Comparison of ENCODE assay signal across 8 cellular contexts in the genomic region with DNA sequence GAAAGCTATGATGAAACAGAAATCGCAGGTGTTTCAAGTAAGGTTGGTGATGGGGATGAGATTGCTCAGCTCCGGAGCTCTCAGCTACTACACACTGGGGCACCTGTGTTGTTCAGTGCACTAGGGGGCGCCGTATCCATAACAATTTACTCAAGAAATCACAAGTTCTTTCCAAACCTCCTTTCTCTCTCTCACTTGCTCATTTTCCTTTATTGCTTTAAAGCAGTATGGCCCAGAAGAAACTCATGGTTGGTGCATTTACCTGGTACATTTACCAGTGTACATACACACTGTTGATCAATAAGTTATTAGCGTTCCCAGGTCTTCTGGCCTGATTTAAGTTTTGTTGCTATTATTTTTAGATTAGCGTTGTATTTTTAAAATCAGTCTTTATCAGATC.
A peak's percentile ranks its signal among the peaks of the same experiment; 100 is the strongest.
DNase-seq lines count a peak whose midpoint lies in the region; ATAC-seq and TF ChIP-seq lines count a peak whose summit lies in the region.

No MANE protein-coding gene starts in this region.

- ATAC-seq in activated naive CD8-positive, alpha-beta T cell treated with anti-CD3 and anti-CD28 coated beads, Interleukin-2, amount 10 ng/mL, durations not matched to agents 7 days and 5 days (ENCODE audit: low read depth), result peak; percentile 94
- ATAC-seq in heart left ventricle (peak in 3 of 4 donors; percentile 57 to 73 (median 69)), GM19397 (IDR thresholded peaks at IDR 0.05; ENCODE audit: unreplicated experiment) (no peak)

- peak overlapping the region; percentile 13 for H3K27ac Mint-ChIP-seq in activated naive CD8-positive, alpha-beta T cell treated with anti-CD3 and anti-CD28 coated beads, Interleukin-2, amount 10 ng/mL, durations not matched to agents 7 days and 5 days

- DNase-seq in Daoy (ENCODE audit: low read depth), result peak; percentile 80
- peak; percentile 61 for DNase-seq in H7
- peak; percentile 47 for DNase-seq in NCI-H128 (lab: John Stamatoyannopoulos, UW; ENCODE audit: unreplicated experiment)
- peak; percentile 59 for DNase-seq in SW480 (ENCODE audit: low spot score)
- peak; percentile 72 for DNase-seq in activated naive CD8-positive, alpha-beta T cell treated with anti-CD3 and anti-CD28 coated beads, Interleukin-2, amount 10 ng/mL, durations not matched to agents 7 days and 5 days
- peak; percentile 70 to 88 (median 76) for DNase-seq in heart left ventricle
- peak; percentile 68 for DNase-seq in putamen (ENCODE audit: low spot score)

- H3K4me1 Mint-ChIP-seq in activated naive CD8-positive, alpha-beta T cell treated with anti-CD3 and anti-CD28 coated beads, Interleukin-2, amount 10 ng/mL, durations not matched to agents 7 days and 5 days, result peaks cover 54% of the 10 kb centered on the region

- peaks cover 0 to 21% (median 14%) of the 10 kb centered on the region in 12 donors for H3K4me1 ChIP-seq in heart left ventricle

- POLR2A ChIA-PET in activated naive CD8-positive, alpha-beta T cell treated with anti-CD3 and anti-CD28 coated beads, Interleukin-2, amount 10 ng/mL, durations not matched to agents 7 days and 5 days (lab: Charles Lee), result interaction anchor here (0.6 to 1.7 kb wide), 6 partner anchors 16 to 351 kb away, joined by 3 to 5 read pairs (median 3); no protein-coding TSS in a partner anchor

- TF ChIP-seq POLR2A in heart left ventricle (IDR thresholded peaks at IDR 0.05), result no peak

- H3K9me3 Mint-ChIP-seq in activated naive CD8-positive, alpha-beta T cell treated with anti-CD3 and anti-CD28 coated beads, Interleukin-2, amount 10 ng/mL, durations not matched to agents 7 days and 5 days, result peaks cover 3% of the 10 kb centered on the region

- intact Hi-C loops in heart left ventricle (cut with DNase I), result loop anchor here (1.0 to 10.0 kb wide), 9 partner anchors 50 to 438 kb away; partner anchors contain the start of gene TAB2 (in 2 of the 10)

- H3K36me3 Mint-ChIP-seq in activated naive CD8-positive, alpha-beta T cell treated with anti-CD3 and anti-CD28 coated beads, Interleukin-2, amount 10 ng/mL, durations not matched to agents 7 days and 5 days, result peaks cover 16% of the 10 kb centered on the region

- WGBS in heart left ventricle, 4 donors, result 31 to 37% (median 35%) methylated on average over 6 of the region's 6 CpGs

- no peaks in the 10 kb centered on the region for H3K9me3 ChIP-seq in heart left ventricle

- H3K4me3 ChIP-seq in H7 (ENCODE audit: insufficient read depth, low read depth, low read length), result no peak overlapping the region
- no peak overlapping the region for H3K4me3 ChIP-seq in heart left ventricle

- H3K27ac ChIP-seq in heart left ventricle, result no peak overlapping the region

- peak; percentile 70 to 89 (median 80) for TF ChIP-seq CTCF in heart left ventricle (IDR thresholded peaks at IDR 0.05)

- peak overlapping the region; percentile 4 for H3K4me3 Mint-ChIP-seq in activated naive CD8-positive, alpha-beta T cell treated with anti-CD3 and anti-CD28 coated beads, Interleukin-2, amount 10 ng/mL, durations not matched to agents 7 days and 5 days

- H3K27me3 ChIP-seq in H7 (ENCODE audit: control insufficient read depth, insufficient read depth, low read length) (no peaks in the 10 kb centered on the region), heart left ventricle (no peaks in the 10 kb centered on the region)

- H3K36me3 ChIP-seq in H7 (replicated peaks; ENCODE audit: control insufficient read depth, insufficient read depth, low read length) (no peaks in the 10 kb centered on the region), heart left ventricle (no peaks in the 10 kb centered on the region)

- no peaks in the 10 kb centered on the region for H3K27me3 Mint-ChIP-seq in activated naive CD8-positive, alpha-beta T cell treated with anti-CD3 and anti-CD28 coated beads, Interleukin-2, amount 10 ng/mL, durations not matched to agents 7 days and 5 days
